Comparison of ENCODE assay signal across 19 cellular contexts in the genomic region with DNA sequence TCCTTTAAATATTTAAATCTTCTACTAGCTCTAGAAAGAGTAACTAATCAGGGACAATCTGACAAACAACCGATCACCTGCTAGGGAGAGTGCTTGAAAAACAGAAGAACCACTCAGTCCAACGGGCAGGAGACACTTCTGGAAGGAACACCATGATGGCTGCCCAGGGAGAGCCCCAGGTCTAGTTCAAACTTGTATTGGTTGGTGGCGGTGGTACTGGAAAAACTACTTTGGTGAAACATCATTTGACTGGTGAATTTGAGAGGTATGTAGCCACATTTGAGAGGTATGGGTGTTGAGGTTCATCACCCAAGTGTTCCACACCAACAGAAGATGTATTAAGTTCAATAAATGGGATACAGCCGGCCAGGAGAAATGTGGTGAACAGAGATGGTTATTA.
"Had no signal": no experiment of that assay in that cellular context is flagged by ENCODE, and none has a peak within 500 bp of the region (broad histone marks: within the 10 kb centered on the region; RNA-seq: fewer than 3 reads in every experiment).

No MANE protein-coding gene starts in this region.

- H3K27me3 ChIP-seq: foreskin keratinocyte, right lobe of liver, tibial artery had no signal

- H3K36me3 ChIP-seq: left ventricle myocardium inferior, right lobe of liver, tibial artery had no signal

- H3K9me3 Mint-ChIP-seq: immature natural killer cell; naive B cell; nephron; stimulated activated effector memory CD8-positive, alpha-beta T cell treated with anti-CD3 and anti-CD28 coated beads, Interleukin-12 subunit alpha, Interleukin-12 subunit beta, amount 100 ng/mL, for 72 hours had no signal

- H3K36me3 Mint-ChIP-seq: immature natural killer cell, naive B cell had no signal

- H3K27ac Mint-ChIP-seq: immature natural killer cell; naive B cell; nephron; stimulated activated effector memory CD8-positive, alpha-beta T cell treated with anti-CD3 and anti-CD28 coated beads, Interleukin-12 subunit alpha, Interleukin-12 subunit beta, amount 100 ng/mL, for 72 hours had no signal

- H3K4me1 ChIP-seq: psoas muscle, right lobe of liver, tibial artery had no signal

- H3K4me1 Mint-ChIP-seq: nephron; stimulated activated effector memory CD8-positive, alpha-beta T cell treated with anti-CD3 and anti-CD28 coated beads, Interleukin-12 subunit alpha, Interleukin-12 subunit beta, amount 100 ng/mL, for 72 hours had no signal

- H3K4me3 Mint-ChIP-seq: immature natural killer cell; nephron; stimulated activated effector memory CD8-positive, alpha-beta T cell treated with anti-CD3 and anti-CD28 coated beads, Interleukin-12 subunit alpha, Interleukin-12 subunit beta, amount 100 ng/mL, for 72 hours had no signal

- H3K4me3 ChIP-seq: coronary artery, left ventricle myocardium inferior, lung, psoas muscle, right lobe of liver, tibial artery had no signal

- DNase-seq: effector CD8-positive, alpha-beta T cell; immature natural killer cell; kidney; left cardiac atrium; left ventricle myocardium inferior; mesendoderm; naive B cell; psoas muscle; retina; right lobe of liver; stimulated activated CD4-positive, alpha-beta T cell treated with anti-CD3 and anti-CD28 coated beads, Interleukin-4, amount 100 ng/mL, for 1 hour; stimulated activated CD8-positive, alpha-beta memory T cell treated with anti-CD3 and anti-CD28 coated beads, Interleukin-4, amount 100 ng/mL, for 48 hours; stimulated activated naive CD8-positive, alpha-beta T cell treated with anti-CD3 and anti-CD28 coated beads, Interleukin-15, Interleukin-2, amounts not matched to agents 100 U/mL and 50 U/mL, for 24 hours; tibial artery had no signal

- ATAC-seq: foreskin keratinocyte; left cardiac atrium; psoas muscle; right lobe of liver; stimulated activated effector memory CD8-positive, alpha-beta T cell treated with anti-CD3 and anti-CD28 coated beads, Interleukin-12 subunit alpha, Interleukin-12 subunit beta, amount 100 ng/mL, for 72 hours; stimulated activated naive CD8-positive, alpha-beta T cell treated with anti-CD3 and anti-CD28 coated beads, Interleukin-15, Interleukin-2, amounts not matched to agents 100 U/mL and 50 U/mL, for 24 hours had no signal

- FAIRE-seq: kidney had no signal

- H3K27ac ChIP-seq: coronary artery, foreskin keratinocyte, left ventricle myocardium inferior, psoas muscle, right lobe of liver, tibial artery had no signal

- H3K9me3 ChIP-seq: left ventricle myocardium inferior, psoas muscle, right lobe of liver, tibial artery had no signal
